Comparison of ENCODE assay signal across 1 cellular context in genomic region chr20:32535953-32536823, GRCh38.
A peak's percentile ranks its signal among the peaks of the same experiment; 100 is the strongest.
TF ChIP-seq lines count a peak whose summit lies in the region.

No MANE protein-coding gene starts in this region.

TF ChIP-seq in HepG2, 621 proteins besides CTCF, POLR2A, EP300 and RAD21 (continued from another document and continues in another):
- TF ChIP-seq, protein P1, sequence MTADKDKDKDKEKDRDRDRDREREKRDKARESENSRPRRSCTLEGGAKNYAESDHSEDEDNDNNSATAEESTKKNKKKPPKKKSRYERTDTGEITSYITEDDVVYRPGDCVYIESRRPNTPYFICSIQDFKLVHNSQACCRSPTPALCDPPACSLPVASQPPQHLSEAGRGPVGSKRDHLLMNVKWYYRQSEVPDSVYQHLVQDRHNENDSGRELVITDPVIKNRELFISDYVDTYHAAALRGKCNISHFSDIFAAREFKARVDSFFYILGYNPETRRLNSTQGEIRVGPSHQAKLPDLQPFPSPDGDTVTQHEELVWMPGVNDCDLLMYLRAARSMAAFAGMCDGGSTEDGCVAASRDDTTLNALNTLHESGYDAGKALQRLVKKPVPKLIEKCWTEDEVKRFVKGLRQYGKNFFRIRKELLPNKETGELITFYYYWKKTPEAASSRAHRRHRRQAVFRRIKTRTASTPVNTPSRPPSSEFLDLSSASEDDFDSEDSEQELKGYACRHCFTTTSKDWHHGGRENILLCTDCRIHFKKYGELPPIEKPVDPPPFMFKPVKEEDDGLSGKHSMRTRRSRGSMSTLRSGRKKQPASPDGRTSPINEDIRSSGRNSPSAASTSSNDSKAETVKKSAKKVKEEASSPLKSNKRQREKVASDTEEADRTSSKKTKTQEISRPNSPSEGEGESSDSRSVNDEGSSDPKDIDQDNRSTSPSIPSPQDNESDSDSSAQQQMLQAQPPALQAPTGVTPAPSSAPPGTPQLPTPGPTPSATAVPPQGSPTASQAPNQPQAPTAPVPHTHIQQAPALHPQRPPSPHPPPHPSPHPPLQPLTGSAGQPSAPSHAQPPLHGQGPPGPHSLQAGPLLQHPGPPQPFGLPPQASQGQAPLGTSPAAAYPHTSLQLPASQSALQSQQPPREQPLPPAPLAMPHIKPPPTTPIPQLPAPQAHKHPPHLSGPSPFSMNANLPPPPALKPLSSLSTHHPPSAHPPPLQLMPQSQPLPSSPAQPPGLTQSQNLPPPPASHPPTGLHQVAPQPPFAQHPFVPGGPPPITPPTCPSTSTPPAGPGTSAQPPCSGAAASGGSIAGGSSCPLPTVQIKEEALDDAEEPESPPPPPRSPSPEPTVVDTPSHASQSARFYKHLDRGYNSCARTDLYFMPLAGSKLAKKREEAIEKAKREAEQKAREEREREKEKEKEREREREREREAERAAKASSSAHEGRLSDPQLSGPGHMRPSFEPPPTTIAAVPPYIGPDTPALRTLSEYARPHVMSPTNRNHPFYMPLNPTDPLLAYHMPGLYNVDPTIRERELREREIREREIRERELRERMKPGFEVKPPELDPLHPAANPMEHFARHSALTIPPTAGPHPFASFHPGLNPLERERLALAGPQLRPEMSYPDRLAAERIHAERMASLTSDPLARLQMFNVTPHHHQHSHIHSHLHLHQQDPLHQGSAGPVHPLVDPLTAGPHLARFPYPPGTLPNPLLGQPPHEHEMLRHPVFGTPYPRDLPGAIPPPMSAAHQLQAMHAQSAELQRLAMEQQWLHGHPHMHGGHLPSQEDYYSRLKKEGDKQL (CRISPR knock-in tag; IDR thresholded peaks at IDR 0.05; ENCODE audit: low read depth): no peak
- TF ChIP-seq MXD3 (CRISPR knock-in tag; IDR thresholded peaks at IDR 0.05): no peak
- TF ChIP-seq, protein P2, sequence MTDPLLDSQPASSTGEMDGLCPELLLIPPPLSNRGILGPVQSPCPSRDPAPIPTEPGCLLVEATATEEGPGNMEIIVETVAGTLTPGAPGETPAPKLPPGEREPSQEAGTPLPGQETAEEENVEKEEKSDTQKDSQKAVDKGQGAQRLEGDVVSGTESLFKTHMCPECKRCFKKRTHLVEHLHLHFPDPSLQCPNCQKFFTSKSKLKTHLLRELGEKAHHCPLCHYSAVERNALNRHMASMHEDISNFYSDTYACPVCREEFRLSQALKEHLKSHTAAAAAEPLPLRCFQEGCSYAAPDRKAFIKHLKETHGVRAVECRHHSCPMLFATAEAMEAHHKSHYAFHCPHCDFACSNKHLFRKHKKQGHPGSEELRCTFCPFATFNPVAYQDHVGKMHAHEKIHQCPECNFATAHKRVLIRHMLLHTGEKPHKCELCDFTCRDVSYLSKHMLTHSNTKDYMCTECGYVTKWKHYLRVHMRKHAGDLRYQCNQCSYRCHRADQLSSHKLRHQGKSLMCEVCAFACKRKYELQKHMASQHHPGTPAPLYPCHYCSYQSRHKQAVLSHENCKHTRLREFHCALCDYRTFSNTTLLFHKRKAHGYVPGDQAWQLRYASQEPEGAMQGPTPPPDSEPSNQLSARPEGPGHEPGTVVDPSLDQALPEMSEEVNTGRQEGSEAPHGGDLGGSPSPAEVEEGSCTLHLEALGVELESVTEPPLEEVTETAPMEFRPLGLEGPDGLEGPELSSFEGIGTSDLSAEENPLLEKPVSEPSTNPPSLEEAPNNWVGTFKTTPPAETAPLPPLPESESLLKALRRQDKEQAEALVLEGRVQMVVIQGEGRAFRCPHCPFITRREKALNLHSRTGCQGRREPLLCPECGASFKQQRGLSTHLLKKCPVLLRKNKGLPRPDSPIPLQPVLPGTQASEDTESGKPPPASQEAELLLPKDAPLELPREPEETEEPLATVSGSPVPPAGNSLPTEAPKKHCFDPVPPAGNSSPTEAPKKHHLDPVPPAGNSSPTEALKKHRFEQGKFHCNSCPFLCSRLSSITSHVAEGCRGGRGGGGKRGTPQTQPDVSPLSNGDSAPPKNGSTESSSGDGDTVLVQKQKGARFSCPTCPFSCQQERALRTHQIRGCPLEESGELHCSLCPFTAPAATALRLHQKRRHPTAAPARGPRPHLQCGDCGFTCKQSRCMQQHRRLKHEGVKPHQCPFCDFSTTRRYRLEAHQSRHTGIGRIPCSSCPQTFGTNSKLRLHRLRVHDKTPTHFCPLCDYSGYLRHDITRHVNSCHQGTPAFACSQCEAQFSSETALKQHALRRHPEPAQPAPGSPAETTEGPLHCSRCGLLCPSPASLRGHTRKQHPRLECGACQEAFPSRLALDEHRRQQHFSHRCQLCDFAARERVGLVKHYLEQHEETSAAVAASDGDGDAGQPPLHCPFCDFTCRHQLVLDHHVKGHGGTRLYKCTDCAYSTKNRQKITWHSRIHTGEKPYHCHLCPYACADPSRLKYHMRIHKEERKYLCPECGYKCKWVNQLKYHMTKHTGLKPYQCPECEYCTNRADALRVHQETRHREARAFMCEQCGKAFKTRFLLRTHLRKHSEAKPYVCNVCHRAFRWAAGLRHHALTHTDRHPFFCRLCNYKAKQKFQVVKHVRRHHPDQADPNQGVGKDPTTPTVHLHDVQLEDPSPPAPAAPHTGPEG (CRISPR knock-in tag; IDR thresholded peaks at IDR 0.05): no peak
- TF ChIP-seq GABPB1 (CRISPR knock-in tag; IDR thresholded peaks at IDR 0.05): peak; percentile 56
- no peak for TF ChIP-seq ARNT (IDR thresholded peaks at IDR 0.05)
- TF ChIP-seq CBX2 (IDR thresholded peaks at IDR 0.05; ENCODE audit: low read depth, low read length): no peak
- no peak for TF ChIP-seq CBX2 (CRISPR knock-in tag; IDR thresholded peaks at IDR 0.05; ENCODE audit: low read depth)
- TF ChIP-seq SATB2 (CRISPR knock-in tag; IDR thresholded peaks at IDR 0.05): no peak
- TF ChIP-seq FOXA1 (IDR thresholded peaks at IDR 0.05): no peak
- TF ChIP-seq FOXA1 (CRISPR knock-in tag; IDR thresholded peaks at IDR 0.05): no peak
- TF ChIP-seq RARG (CRISPR knock-in tag; IDR thresholded peaks at IDR 0.05; ENCODE audit: low read depth): no peak
- no peak for TF ChIP-seq ZNF296 (CRISPR knock-in tag; conservative IDR thresholded peaks at IDR 0.05)
- TF ChIP-seq HNRNPL (IDR thresholded peaks at IDR 0.05; ENCODE audit: low read depth, low read length): no peak
- no peak for TF ChIP-seq BRD4 (CRISPR knock-in tag; IDR thresholded peaks at IDR 0.05)
- no peak for TF ChIP-seq ETV6 (CRISPR knock-in tag; conservative IDR thresholded peaks at IDR 0.05)
- TF ChIP-seq GTF3A (CRISPR knock-in tag; conservative IDR thresholded peaks at IDR 0.05): no peak
- TF ChIP-seq MNT (IDR thresholded peaks at IDR 0.05): no peak
- TF ChIP-seq ZNF230 (CRISPR knock-in tag; IDR thresholded peaks at IDR 0.05): no peak
- peak; percentile 91 for TF ChIP-seq NRL (CRISPR knock-in tag; IDR thresholded peaks at IDR 0.05; ENCODE audit: borderline replicate concordance)
- TF ChIP-seq KMT2B (CRISPR knock-in tag; IDR thresholded peaks at IDR 0.05): no peak
- no peak for TF ChIP-seq YEATS4 (CRISPR knock-in tag; IDR thresholded peaks at IDR 0.05; ENCODE audit: borderline replicate concordance)
- TF ChIP-seq KLF11 (CRISPR knock-in tag; IDR thresholded peaks at IDR 0.05): peak; percentile 26; the same call in 1 of the 2 replicates
- no peak for TF ChIP-seq BHLHE40 (IDR thresholded peaks at IDR 0.05; ENCODE audit: low read length)
- no peak for TF ChIP-seq CENPX (CRISPR knock-in tag; IDR thresholded peaks at IDR 0.05)
- peak; percentile 80 for TF ChIP-seq RFX1 (IDR thresholded peaks at IDR 0.05)
- TF ChIP-seq SMARCE1 (IDR thresholded peaks at IDR 0.05; ENCODE audit: borderline replicate concordance): no peak
- TF ChIP-seq BCL3 (CRISPR knock-in tag; IDR thresholded peaks at IDR 0.05): no peak; the same call in 1 of the 2 replicates
- TF ChIP-seq MTA1 (CRISPR knock-in tag; IDR thresholded peaks at IDR 0.05; ENCODE audit: borderline replicate concordance): peak; percentile 65; the same call in 1 of the 2 replicates
- TF ChIP-seq, protein P3, sequence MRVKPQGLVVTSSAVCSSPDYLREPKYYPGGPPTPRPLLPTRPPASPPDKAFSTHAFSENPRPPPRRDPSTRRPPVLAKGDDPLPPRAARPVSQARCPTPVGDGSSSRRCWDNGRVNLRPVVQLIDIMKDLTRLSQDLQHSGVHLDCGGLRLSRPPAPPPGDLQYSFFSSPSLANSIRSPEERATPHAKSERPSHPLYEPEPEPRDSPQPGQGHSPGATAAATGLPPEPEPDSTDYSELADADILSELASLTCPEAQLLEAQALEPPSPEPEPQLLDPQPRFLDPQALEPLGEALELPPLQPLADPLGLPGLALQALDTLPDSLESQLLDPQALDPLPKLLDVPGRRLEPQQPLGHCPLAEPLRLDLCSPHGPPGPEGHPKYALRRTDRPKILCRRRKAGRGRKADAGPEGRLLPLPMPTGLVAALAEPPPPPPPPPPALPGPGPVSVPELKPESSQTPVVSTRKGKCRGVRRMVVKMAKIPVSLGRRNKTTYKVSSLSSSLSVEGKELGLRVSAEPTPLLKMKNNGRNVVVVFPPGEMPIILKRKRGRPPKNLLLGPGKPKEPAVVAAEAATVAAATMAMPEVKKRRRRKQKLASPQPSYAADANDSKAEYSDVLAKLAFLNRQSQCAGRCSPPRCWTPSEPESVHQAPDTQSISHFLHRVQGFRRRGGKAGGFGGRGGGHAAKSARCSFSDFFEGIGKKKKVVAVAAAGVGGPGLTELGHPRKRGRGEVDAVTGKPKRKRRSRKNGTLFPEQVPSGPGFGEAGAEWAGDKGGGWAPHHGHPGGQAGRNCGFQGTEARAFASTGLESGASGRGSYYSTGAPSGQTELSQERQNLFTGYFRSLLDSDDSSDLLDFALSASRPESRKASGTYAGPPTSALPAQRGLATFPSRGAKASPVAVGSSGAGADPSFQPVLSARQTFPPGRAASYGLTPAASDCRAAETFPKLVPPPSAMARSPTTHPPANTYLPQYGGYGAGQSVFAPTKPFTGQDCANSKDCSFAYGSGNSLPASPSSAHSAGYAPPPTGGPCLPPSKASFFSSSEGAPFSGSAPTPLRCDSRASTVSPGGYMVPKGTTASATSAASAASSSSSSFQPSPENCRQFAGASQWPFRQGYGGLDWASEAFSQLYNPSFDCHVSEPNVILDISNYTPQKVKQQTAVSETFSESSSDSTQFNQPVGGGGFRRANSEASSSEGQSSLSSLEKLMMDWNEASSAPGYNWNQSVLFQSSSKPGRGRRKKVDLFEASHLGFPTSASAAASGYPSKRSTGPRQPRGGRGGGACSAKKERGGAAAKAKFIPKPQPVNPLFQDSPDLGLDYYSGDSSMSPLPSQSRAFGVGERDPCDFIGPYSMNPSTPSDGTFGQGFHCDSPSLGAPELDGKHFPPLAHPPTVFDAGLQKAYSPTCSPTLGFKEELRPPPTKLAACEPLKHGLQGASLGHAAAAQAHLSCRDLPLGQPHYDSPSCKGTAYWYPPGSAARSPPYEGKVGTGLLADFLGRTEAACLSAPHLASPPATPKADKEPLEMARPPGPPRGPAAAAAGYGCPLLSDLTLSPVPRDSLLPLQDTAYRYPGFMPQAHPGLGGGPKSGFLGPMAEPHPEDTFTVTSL (CRISPR knock-in tag; IDR thresholded peaks at IDR 0.05; ENCODE audit: borderline replicate concordance): no peak
- no peak for TF ChIP-seq MTA3 (CRISPR knock-in tag; IDR thresholded peaks at IDR 0.05)
- TF ChIP-seq HNRNPH1 (optimal IDR thresholded peaks at IDR 0.05; ENCODE audit: low read depth, low read length): no peak
- TF ChIP-seq, protein P4, sequence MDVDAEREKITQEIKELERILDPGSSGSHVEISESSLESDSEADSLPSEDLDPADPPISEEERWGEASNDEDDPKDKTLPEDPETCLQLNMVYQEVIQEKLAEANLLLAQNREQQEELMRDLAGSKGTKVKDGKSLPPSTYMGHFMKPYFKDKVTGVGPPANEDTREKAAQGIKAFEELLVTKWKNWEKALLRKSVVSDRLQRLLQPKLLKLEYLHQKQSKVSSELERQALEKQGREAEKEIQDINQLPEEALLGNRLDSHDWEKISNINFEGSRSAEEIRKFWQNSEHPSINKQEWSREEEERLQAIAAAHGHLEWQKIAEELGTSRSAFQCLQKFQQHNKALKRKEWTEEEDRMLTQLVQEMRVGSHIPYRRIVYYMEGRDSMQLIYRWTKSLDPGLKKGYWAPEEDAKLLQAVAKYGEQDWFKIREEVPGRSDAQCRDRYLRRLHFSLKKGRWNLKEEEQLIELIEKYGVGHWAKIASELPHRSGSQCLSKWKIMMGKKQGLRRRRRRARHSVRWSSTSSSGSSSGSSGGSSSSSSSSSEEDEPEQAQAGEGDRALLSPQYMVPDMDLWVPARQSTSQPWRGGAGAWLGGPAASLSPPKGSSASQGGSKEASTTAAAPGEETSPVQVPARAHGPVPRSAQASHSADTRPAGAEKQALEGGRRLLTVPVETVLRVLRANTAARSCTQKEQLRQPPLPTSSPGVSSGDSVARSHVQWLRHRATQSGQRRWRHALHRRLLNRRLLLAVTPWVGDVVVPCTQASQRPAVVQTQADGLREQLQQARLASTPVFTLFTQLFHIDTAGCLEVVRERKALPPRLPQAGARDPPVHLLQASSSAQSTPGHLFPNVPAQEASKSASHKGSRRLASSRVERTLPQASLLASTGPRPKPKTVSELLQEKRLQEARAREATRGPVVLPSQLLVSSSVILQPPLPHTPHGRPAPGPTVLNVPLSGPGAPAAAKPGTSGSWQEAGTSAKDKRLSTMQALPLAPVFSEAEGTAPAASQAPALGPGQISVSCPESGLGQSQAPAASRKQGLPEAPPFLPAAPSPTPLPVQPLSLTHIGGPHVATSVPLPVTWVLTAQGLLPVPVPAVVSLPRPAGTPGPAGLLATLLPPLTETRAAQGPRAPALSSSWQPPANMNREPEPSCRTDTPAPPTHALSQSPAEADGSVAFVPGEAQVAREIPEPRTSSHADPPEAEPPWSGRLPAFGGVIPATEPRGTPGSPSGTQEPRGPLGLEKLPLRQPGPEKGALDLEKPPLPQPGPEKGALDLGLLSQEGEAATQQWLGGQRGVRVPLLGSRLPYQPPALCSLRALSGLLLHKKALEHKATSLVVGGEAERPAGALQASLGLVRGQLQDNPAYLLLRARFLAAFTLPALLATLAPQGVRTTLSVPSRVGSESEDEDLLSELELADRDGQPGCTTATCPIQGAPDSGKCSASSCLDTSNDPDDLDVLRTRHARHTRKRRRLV (CRISPR knock-in tag; IDR thresholded peaks at IDR 0.05): 0 out of 2 replicates have a peak, but pooled peaks have one; percentile 75
